Comparison of ENCODE assay signal across 21 cellular contexts in the genomic region with DNA sequence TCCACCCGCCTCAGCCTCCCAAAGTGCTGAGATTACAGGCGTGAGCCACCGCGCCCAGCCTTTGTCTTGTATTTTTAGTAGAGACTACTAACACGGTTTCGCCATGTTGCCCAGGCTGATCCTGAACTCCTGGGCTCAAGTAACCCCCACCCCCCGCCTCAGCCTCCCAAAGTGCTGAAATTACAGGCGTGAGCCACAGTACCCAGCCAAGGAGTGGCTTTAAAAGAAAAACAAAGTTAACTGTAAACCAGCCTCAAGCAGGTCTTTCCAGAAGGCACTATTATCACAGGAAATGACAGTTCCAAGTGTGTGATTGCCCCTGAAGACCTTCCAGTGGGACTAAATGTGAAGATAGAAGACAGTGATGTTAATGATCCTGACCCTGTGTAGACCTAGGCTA.
"Had no signal": no experiment of that assay in that cellular context is flagged by ENCODE, and none has a peak within 500 bp of the region (broad histone marks: within the 10 kb centered on the region; RNA-seq: fewer than 3 reads in every experiment).

No MANE protein-coding gene starts in this region.

- H3K27ac ChIP-seq: coronary artery, dorsolateral prefrontal cortex, esophagus squamous epithelium, gastroesophageal sphincter, parathyroid adenoma, spleen, tibial artery had no signal

- H3K27me3 ChIP-seq: dorsolateral prefrontal cortex, esophagus squamous epithelium, gastroesophageal sphincter, spleen, tibial artery had no signal

- H3K4me1 ChIP-seq: gastroesophageal sphincter had no signal

- DNase-seq: dorsolateral prefrontal cortex; effector memory CD4-positive, alpha-beta T cell; esophagus squamous epithelium; foreskin fibroblast; glutamatergic neuron; immature natural killer cell; kidney; mammary epithelial cell; midbrain; naive B cell; spleen; stimulated activated CD4-positive, alpha-beta T cell treated with anti-CD3 and anti-CD28 coated beads, Interleukin-15, amount 100 ng/mL, for 24 hours; stimulated activated CD4-positive, alpha-beta T cell treated with anti-CD3 and anti-CD28 coated beads, Interleukin-1b, Interleukin-23, amount 100 ng/mL, for 48 hours; stimulated activated CD4-positive, alpha-beta T cell treated with anti-CD3 and anti-CD28 coated beads, Interleukin-4, amount 100 ng/mL, for 24 hours; tibial artery had no signal

- ATAC-seq: gastroesophageal sphincter; left lobe of liver; sciatic nerve; stimulated activated memory B cell treated with anti-CD40 and anti-IgM and Interleukin-4, amounts not matched to agents 10 μg/mL and 1 μg/mL and 100 μg/mL, for 72 hours had no signal

- H3K9me3 ChIP-seq: tibial artery had no signal

- H3K9ac ChIP-seq: parathyroid adenoma had no signal

- H3K36me3 ChIP-seq: esophagus squamous epithelium, gastroesophageal sphincter, spleen, tibial artery had no signal

- H3K4me3 ChIP-seq: coronary artery, dorsolateral prefrontal cortex, esophagus squamous epithelium, gastroesophageal sphincter, spleen, tibial artery had no signal
